ENCODE assay signal across 26 cellular contexts in the genomic region with DNA sequence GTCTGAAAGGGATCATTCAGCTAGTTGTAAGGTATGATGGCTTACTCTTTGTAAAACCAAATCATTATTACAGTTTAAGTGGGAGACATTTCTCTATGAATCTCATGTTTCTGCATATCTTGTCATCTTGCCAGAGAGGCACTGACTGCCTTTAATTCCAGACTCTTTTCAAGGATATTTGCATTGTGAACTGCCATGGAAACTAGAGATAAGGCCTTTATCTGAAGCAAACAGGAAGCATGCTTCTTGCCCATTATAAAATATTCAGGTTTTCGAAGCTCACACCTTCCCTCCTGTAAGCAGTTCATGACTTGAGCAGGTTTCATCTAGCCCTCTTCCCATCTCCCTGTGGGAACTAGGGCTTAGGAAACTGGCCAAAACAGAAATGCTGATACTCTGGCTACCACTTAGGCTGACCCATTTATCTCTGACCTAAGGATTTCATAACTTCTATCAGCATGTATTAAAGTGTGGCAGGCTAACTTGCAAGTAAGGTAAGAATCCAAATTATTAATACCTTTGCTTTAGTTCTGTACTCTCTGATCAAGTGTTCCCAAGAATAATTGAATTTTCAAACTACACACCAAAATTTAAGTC.
DNase-seq lines count a peak whose midpoint lies in the region; ATAC-seq and TF ChIP-seq lines count a peak whose summit lies in the region.
"Had no signal": no experiment of that assay in that cellular context is flagged by ENCODE, and none has a peak within 500 bp of the region (broad histone marks: within the 10 kb centered on the region; RNA-seq: fewer than 3 reads in every experiment).

No MANE protein-coding gene starts in this region.

- TF ChIP-seq CTCF in PC-9 (conservative IDR thresholded peaks at IDR 0.05), result no peak
- no peak for TF ChIP-seq CTCF in retinal pigment epithelial cell (conservative IDR thresholded peaks at IDR 0.05; ENCODE audit: low read depth, low read length)

- no peak for ATAC-seq in activated naive CD8-positive, alpha-beta T cell treated with anti-CD3 and anti-CD28 coated beads, Interleukin-2, amount 50 U/mL, for 24 hours
- ATAC-seq: activated CD8-positive, alpha-beta T cell treated with anti-CD3 and anti-CD28 coated beads for 36 hours; gastrocnemius medialis had no signal

- no peaks in the 10 kb centered on the region for H3K9me2 ChIP-seq in PC-9 (ENCODE audit: insufficient read depth)

- no peaks in the 10 kb centered on the region for H3F3A ChIP-seq in PC-9 (ENCODE audit: insufficient read depth, low read depth)

- H3K9me3 ChIP-seq in PC-9 (ENCODE audit: insufficient read depth, low read depth), result no peaks in the 10 kb centered on the region; the same call in 1 of the 2 replicates
- H3K9me3 ChIP-seq: gastrocnemius medialis, tibial artery had no signal

- no peak overlapping the region for H3K27ac Mint-ChIP-seq in activated CD4-positive, alpha-beta T cell treated with anti-CD3 and anti-CD28 coated beads, Interleukin-2, amount 10 ng/mL, durations not matched to agents 7 days and 5 days
- H3K27ac Mint-ChIP-seq in activated naive CD8-positive, alpha-beta T cell treated with anti-CD3 and anti-CD28 coated beads, Interleukin-2, amount 50 U/mL, for 24 hours, result no peak overlapping the region
- H3K27ac Mint-ChIP-seq: activated CD8-positive, alpha-beta T cell treated with anti-CD3 and anti-CD28 coated beads for 36 hours; CD8-positive, alpha-beta memory T cell; memory B cell; stimulated activated naive CD8-positive, alpha-beta T cell treated with anti-CD3 and anti-CD28 coated beads, Interleukin-15, Interleukin-2, amounts not matched to agents 100 ng/mL and 50 ng/mL, for 24 hours had no signal

- no peaks in the 10 kb centered on the region for H4K20me1 ChIP-seq in PC-9 (ENCODE audit: insufficient read depth)

- no peaks in the 10 kb centered on the region for H3K4me1 Mint-ChIP-seq in activated CD4-positive, alpha-beta T cell treated with anti-CD3 and anti-CD28 coated beads, Interleukin-2, amount 10 ng/mL, durations not matched to agents 7 days and 5 days
- H3K4me1 Mint-ChIP-seq in activated naive CD8-positive, alpha-beta T cell treated with anti-CD3 and anti-CD28 coated beads, Interleukin-2, amount 50 U/mL, for 24 hours, result no peaks in the 10 kb centered on the region
- H3K4me1 Mint-ChIP-seq: CD8-positive, alpha-beta memory T cell; memory B cell had no signal

- no peaks in the 10 kb centered on the region for H3K27me3 Mint-ChIP-seq in activated CD4-positive, alpha-beta T cell treated with anti-CD3 and anti-CD28 coated beads, Interleukin-2, amount 10 ng/mL, durations not matched to agents 7 days and 5 days
- no peaks in the 10 kb centered on the region for H3K27me3 Mint-ChIP-seq in activated naive CD8-positive, alpha-beta T cell treated with anti-CD3 and anti-CD28 coated beads, Interleukin-2, amount 50 U/mL, for 24 hours
- H3K27me3 Mint-ChIP-seq: activated CD8-positive, alpha-beta T cell treated with anti-CD3 and anti-CD28 coated beads for 36 hours; CD8-positive, alpha-beta memory T cell; stimulated activated naive CD8-positive, alpha-beta T cell treated with anti-CD3 and anti-CD28 coated beads, Interleukin-15, Interleukin-2, amounts not matched to agents 100 ng/mL and 50 ng/mL, for 24 hours had no signal

- no peaks in the 10 kb centered on the region for H3K36me3 ChIP-seq in PC-9 (ENCODE audit: low read depth)
- H3K36me3 ChIP-seq: gastrocnemius medialis, tibial artery had no signal

- intact Hi-C loops in PC-9 (cut with micrococcal nuclease; ENCODE audit: unreplicated experiment), result no loop called here

- DNase-seq in NCI-H1105 treated with DMSO at 0.1 percent for 48 hours (lab: John Stamatoyannopoulos, UW) (peak; percentile 19), NCI-H1105 (lab: John Stamatoyannopoulos, UW) (no peak), PC-9 (no peak), fibroblast of peridontal ligament (ENCODE audit: extremely low read depth) (peak; percentile 47), retinal pigment epithelial cell (ENCODE audit: low read depth) (peak; percentile 22), UCSD-AML1 (lab: John Stamatoyannopoulos, UW; ENCODE audit: unreplicated experiment) (no peak)
- no peak for DNase-seq in activated CD4-positive, alpha-beta T cell treated with anti-CD3 and anti-CD28 coated beads, Interleukin-2, amount 10 ng/mL, durations not matched to agents 7 days and 5 days
- no peak for DNase-seq in activated naive CD8-positive, alpha-beta T cell treated with anti-CD3 and anti-CD28 coated beads, Interleukin-2, amount 50 U/mL, for 24 hours
- DNase-seq: activated CD4-positive, CD25-positive, alpha-beta regulatory T cell; activated CD8-positive, alpha-beta T cell treated with anti-CD3 and anti-CD28 coated beads for 36 hours; activated T-cell treated with anti-CD3 and anti-CD28 coated beads, Interleukin-2, amount 50 U/mL, for 1 hour; AML-193; amniotic stem cell; caudate nucleus; CD8-positive, alpha-beta memory T cell; DND-41; erythroblast; gastrocnemius medialis; NCI-H187; nucleus accumbens; stimulated activated CD4-positive, alpha-beta T cell treated with anti-CD3 and anti-CD28 coated beads, Interleukin-4, amount 100 ng/mL, for 4 hours; T-helper 9 cell; tibial artery had no signal

- no peak overlapping the region for H3K27ac ChIP-seq in PC-9
- H3K27ac ChIP-seq: gastrocnemius medialis, RWPE1, tibial artery had no signal

- H3K36me3 Mint-ChIP-seq in activated CD4-positive, alpha-beta T cell treated with anti-CD3 and anti-CD28 coated beads, Interleukin-2, amount 10 ng/mL, durations not matched to agents 7 days and 5 days (ENCODE audit: low read depth), result no peaks in the 10 kb centered on the region
- no peaks in the 10 kb centered on the region for H3K36me3 Mint-ChIP-seq in activated naive CD8-positive, alpha-beta T cell treated with anti-CD3 and anti-CD28 coated beads, Interleukin-2, amount 50 U/mL, for 24 hours (ENCODE audit: low read depth)
- H3K36me3 Mint-ChIP-seq: CD8-positive, alpha-beta memory T cell; memory B cell had no signal

- CTCF ChIA-PET in PC-9 (lab: Charles Lee), result no interaction called here
- CTCF ChIA-PET in activated CD4-positive, alpha-beta T cell treated with anti-CD3 and anti-CD28 coated beads, Interleukin-2, amount 10 ng/mL, durations not matched to agents 7 days and 5 days (lab: Charles Lee), result interaction anchor here (0.5 kb wide), 1 partner anchor 1092 kb away, joined by 5 read pairs; no protein-coding TSS in a partner anchor

- no TSS peak for BruUV-seq in PC-9 (replicated peaks; lab: Mats Ljungman, UMichigan)

- H3K4me3 ChIP-seq in PC-9 (no peak overlapping the region), retinal pigment epithelial cell (ENCODE audit: low read length) (no peak overlapping the region)
- H3K4me3 ChIP-seq: gastrocnemius medialis, tibial artery had no signal

- POLR2A ChIA-PET in PC-9 (lab: Charles Lee; ENCODE audit: unreplicated experiment), result no interaction called here
- POLR2A ChIA-PET in activated CD4-positive, alpha-beta T cell treated with anti-CD3 and anti-CD28 coated beads, Interleukin-2, amount 10 ng/mL, durations not matched to agents 7 days and 5 days (lab: Charles Lee), result no interaction called here

- H2AFZ ChIP-seq in PC-9, result 0 out of 2 replicates have a peak overlapping the region, but pooled peaks have one; percentile 3

- H3K9me3 Mint-ChIP-seq in activated CD4-positive, alpha-beta T cell treated with anti-CD3 and anti-CD28 coated beads, Interleukin-2, amount 10 ng/mL, durations not matched to agents 7 days and 5 days, result no peaks in the 10 kb centered on the region
- H3K9me3 Mint-ChIP-seq in activated naive CD8-positive, alpha-beta T cell treated with anti-CD3 and anti-CD28 coated beads, Interleukin-2, amount 50 U/mL, for 24 hours, result no peaks in the 10 kb centered on the region
- H3K9me3 Mint-ChIP-seq: activated CD8-positive, alpha-beta T cell treated with anti-CD3 and anti-CD28 coated beads for 36 hours; CD8-positive, alpha-beta memory T cell; memory B cell; stimulated activated naive CD8-positive, alpha-beta T cell treated with anti-CD3 and anti-CD28 coated beads, Interleukin-15, Interleukin-2, amounts not matched to agents 100 ng/mL and 50 ng/mL, for 24 hours had no signal

- H3K79me2 ChIP-seq in PC-9 (ENCODE audit: low read depth), result no peaks in the 10 kb centered on the region

- H3K27me3 ChIP-seq in PC-9 (ENCODE audit: insufficient read depth, low read depth), result no peaks in the 10 kb centered on the region
- H3K27me3 ChIP-seq: gastrocnemius medialis, tibial artery had no signal

- H3K4me3 Mint-ChIP-seq in activated CD4-positive, alpha-beta T cell treated with anti-CD3 and anti-CD28 coated beads, Interleukin-2, amount 10 ng/mL, durations not matched to agents 7 days and 5 days, result no peak overlapping the region
- H3K4me3 Mint-ChIP-seq in activated naive CD8-positive, alpha-beta T cell treated with anti-CD3 and anti-CD28 coated beads, Interleukin-2, amount 50 U/mL, for 24 hours, result no peak overlapping the region
- H3K4me3 Mint-ChIP-seq: activated CD8-positive, alpha-beta T cell treated with anti-CD3 and anti-CD28 coated beads for 36 hours; CD8-positive, alpha-beta memory T cell; memory B cell; stimulated activated naive CD8-positive, alpha-beta T cell treated with anti-CD3 and anti-CD28 coated beads, Interleukin-15, Interleukin-2, amounts not matched to agents 100 ng/mL and 50 ng/mL, for 24 hours had no signal

- no peaks in the 10 kb centered on the region for H3K4me1 ChIP-seq in PC-9 (replicated peaks; ENCODE audit: insufficient read depth)
- H3K4me1 ChIP-seq: gastrocnemius medialis, tibial artery had no signal

- H3K4me2 ChIP-seq in PC-9, result no peak overlapping the region

Comparison
In these comparisons a context has a peak if more than half of its experiments do, and no peak if none do; other contexts are left out.
1. DNase-seq: peak in NCI-H1105 treated with DMSO at 0.1 percent for 48 hours (single experiment), fibroblast of peridontal ligament (single experiment) and retinal pigment epithelial cell (single experiment); none in NCI-H1105 (single experiment), PC-9 (0 of 2), activated CD4-positive, alpha-beta T cell treated with anti-CD3 and anti-CD28 coated beads, Interleukin-2, amount 10 ng/mL, durations not matched to agents 7 days and 5 days (single experiment), UCSD-AML1 (single experiment) and activated naive CD8-positive, alpha-beta T cell treated with anti-CD3 and anti-CD28 coated beads, Interleukin-2, amount 50 U/mL, for 24 hours (single experiment).